In the genomic region with DNA sequence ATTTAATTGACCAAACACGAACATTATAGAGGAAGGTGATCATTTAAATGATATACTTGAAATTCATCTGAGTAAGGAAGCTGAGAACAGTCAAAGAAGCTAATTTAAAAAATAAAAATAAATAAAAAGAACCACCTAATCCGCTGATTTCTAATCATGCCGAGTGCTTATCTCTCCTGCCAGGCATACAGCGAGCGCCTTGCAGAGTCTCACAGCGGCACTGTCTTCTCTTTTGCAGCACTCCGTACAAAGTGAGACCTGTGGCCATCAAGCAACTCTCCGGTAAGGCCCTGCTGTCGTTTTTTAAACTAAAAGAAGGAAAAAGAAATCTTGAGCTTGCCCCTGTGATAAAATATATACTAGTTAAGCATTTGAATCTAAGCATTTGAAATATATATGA, we compare ENCODE assay signal across 19 cellular contexts.
"Had no signal": no experiment of that assay in that cellular context is flagged by ENCODE, and none has a peak within 500 bp of the region (broad histone marks: within the 10 kb centered on the region; RNA-seq: fewer than 3 reads in every experiment).

No MANE protein-coding gene starts in this region.

- H3K27me3 ChIP-seq: esophagus squamous epithelium, neutrophil, right lobe of liver, stomach, transverse colon had no signal

- ATAC-seq: effector memory CD8-positive, alpha-beta T cell; left colon; mucosa of descending colon; naive thymus-derived CD8-positive, alpha-beta T cell; psoas muscle; right lobe of liver had no signal

- H3K27ac ChIP-seq: esophagus squamous epithelium, neutrophil, psoas muscle, right lobe of liver, stomach, thoracic aorta, transverse colon had no signal

- H3K4me3 ChIP-seq: esophagus squamous epithelium, mucosa of descending colon, psoas muscle, right lobe of liver, stomach, thoracic aorta, transverse colon had no signal

- H3K27ac Mint-ChIP-seq: dendritic cell treated with granulocyte-macrophage colony-stimulating factor and Interleukin-4, amounts not matched to agents 40 ng/mL and 50 ng/mL, for 4 days; effector memory CD8-positive, alpha-beta T cell had no signal

- H3K27me3 Mint-ChIP-seq: dendritic cell treated with granulocyte-macrophage colony-stimulating factor and Interleukin-4, amounts not matched to agents 40 ng/mL and 50 ng/mL, for 4 days; naive thymus-derived CD8-positive, alpha-beta T cell had no signal

- DNase-seq: effector memory CD8-positive, alpha-beta T cell; esophagus squamous epithelium; foreskin fibroblast; hippocampal formation; left colon; mucosa of descending colon; naive thymus-derived CD8-positive, alpha-beta T cell; psoas muscle; retina; right lobe of liver; stimulated activated CD4-positive, alpha-beta T cell treated with anti-CD3 and anti-CD28 coated beads, Interleukin-2, amount 100 ng/mL, for 24 hours; stimulated activated CD4-positive, alpha-beta T cell treated with anti-CD3 and anti-CD28 coated beads, Interleukin-4, amount 100 ng/mL, for 4 hours; stimulated activated naive CD4-positive, alpha-beta T cell; stomach; substantia nigra; transverse colon had no signal

- H3K4me1 ChIP-seq: psoas muscle, right lobe of liver had no signal

- H3K4me3 Mint-ChIP-seq: dendritic cell treated with granulocyte-macrophage colony-stimulating factor and Interleukin-4, amounts not matched to agents 40 ng/mL and 50 ng/mL, for 4 days; effector memory CD8-positive, alpha-beta T cell; naive thymus-derived CD8-positive, alpha-beta T cell had no signal

- H3K36me3 ChIP-seq: esophagus squamous epithelium, neutrophil, right lobe of liver, thoracic aorta had no signal

- H3K9me3 Mint-ChIP-seq: effector memory CD8-positive, alpha-beta T cell; naive thymus-derived CD8-positive, alpha-beta T cell had no signal

- H3K9me3 ChIP-seq: esophagus squamous epithelium, mucosa of descending colon, neutrophil, psoas muscle, right lobe of liver, stomach, thoracic aorta, transverse colon had no signal
